In the genomic region with DNA sequence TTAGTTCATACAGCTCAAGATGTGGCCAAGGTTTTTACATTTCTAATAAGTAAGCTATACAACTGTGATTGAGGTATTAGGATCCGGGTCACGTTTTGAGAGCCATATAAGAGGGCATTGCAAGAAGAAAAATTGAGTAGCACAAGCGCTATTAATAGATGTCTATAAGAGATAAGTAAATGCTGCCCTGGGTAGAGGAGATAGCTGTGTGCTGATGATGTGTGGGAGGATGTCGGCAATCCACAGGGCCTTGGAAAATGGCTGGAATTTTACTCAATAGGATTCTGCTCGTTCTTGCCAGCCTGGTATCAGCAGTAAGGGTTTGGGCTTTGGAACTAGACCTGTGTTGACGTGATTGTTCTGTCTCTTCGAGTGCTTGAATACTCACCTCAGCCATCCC, we compare ENCODE assay signal across 1 cellular context.
TF ChIP-seq lines count a peak whose summit lies in the region.

No MANE protein-coding gene starts in this region.

TF ChIP-seq in K562, 482 proteins besides CTCF, POLR2A, EP300 and RAD21:
- TF ChIP-seq LEF1 (IDR thresholded peaks at IDR 0.05) (no peak), BMI1 (IDR thresholded peaks at IDR 0.05; ENCODE audit: low read length) (no peak), MAZ (CRISPR knock-in tag; conservative IDR thresholded peaks at IDR 0.05 in 1 of 2, IDR thresholded peaks at IDR 0.05 in 1 of 2) (no peak), TAF1 (IDR thresholded peaks at IDR 0.05; ENCODE audit: control insufficient read depth, extremely low read depth, insufficient read depth, low read length, severe bottlenecking) (no peak), ZNF436 (CRISPR knock-in tag; IDR thresholded peaks at IDR 0.05) (no peak), ZNF184 (CRISPR knock-in tag; IDR thresholded peaks at IDR 0.05) (no peak), SRSF3 (IDR thresholded peaks at IDR 0.05; ENCODE audit: insufficient read depth, low read length) (no peak), BHLHE40 (IDR thresholded peaks at IDR 0.05; ENCODE audit: low read length) (no peak), HCFC1 (IDR thresholded peaks at IDR 0.05; ENCODE audit: low read depth, low read length) (no peak), ZNF589 (CRISPR knock-in tag; IDR thresholded peaks at IDR 0.05; ENCODE audit: low read depth) (no peak), U2AF1 (optimal IDR thresholded peaks at IDR 0.05; ENCODE audit: low read depth, low read length) (no peak)
- TF ChIP-seq, protein P1, sequence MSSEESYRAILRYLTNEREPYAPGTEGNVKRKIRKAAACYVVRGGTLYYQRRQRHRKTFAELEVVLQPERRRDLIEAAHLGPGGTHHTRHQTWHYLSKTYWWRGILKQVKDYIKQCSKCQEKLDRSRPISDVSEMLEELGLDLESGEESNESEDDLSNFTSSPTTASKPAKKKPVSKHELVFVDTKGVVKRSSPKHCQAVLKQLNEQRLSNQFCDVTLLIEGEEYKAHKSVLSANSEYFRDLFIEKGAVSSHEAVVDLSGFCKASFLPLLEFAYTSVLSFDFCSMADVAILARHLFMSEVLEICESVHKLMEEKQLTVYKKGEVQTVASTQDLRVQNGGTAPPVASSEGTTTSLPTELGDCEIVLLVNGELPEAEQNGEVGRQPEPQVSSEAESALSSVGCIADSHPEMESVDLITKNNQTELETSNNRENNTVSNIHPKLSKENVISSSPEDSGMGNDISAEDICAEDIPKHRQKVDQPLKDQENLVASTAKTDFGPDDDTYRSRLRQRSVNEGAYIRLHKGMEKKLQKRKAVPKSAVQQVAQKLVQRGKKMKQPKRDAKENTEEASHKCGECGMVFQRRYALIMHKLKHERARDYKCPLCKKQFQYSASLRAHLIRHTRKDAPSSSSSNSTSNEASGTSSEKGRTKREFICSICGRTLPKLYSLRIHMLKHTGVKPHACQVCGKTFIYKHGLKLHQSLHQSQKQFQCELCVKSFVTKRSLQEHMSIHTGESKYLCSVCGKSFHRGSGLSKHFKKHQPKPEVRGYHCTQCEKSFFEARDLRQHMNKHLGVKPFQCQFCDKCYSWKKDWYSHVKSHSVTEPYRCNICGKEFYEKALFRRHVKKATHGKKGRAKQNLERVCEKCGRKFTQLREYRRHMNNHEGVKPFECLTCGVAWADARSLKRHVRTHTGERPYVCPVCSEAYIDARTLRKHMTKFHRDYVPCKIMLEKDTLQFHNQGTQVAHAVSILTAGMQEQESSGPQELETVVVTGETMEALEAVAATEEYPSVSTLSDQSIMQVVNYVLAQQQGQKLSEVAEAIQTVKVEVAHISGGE (CRISPR knock-in tag; IDR thresholded peaks at IDR 0.05) = no peak
- TF ChIP-seq, protein P2, sequence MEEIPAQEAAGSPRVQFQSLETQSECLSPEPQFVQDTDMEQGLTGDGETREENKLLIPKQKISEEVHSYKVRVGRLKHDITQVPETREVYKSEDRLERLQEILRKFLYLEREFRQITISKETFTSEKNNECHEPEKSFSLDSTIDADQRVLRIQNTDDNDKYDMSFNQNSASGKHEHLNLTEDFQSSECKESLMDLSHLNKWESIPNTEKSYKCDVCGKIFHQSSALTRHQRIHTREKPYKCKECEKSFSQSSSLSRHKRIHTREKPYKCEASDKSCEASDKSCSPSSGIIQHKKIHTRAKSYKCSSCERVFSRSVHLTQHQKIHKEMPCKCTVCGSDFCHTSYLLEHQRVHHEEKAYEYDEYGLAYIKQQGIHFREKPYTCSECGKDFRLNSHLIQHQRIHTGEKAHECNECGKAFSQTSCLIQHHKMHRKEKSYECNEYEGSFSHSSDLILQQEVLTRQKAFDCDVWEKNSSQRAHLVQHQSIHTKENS (CRISPR knock-in tag; IDR thresholded peaks at IDR 0.05) = no peak
- TF ChIP-seq, protein P3, sequence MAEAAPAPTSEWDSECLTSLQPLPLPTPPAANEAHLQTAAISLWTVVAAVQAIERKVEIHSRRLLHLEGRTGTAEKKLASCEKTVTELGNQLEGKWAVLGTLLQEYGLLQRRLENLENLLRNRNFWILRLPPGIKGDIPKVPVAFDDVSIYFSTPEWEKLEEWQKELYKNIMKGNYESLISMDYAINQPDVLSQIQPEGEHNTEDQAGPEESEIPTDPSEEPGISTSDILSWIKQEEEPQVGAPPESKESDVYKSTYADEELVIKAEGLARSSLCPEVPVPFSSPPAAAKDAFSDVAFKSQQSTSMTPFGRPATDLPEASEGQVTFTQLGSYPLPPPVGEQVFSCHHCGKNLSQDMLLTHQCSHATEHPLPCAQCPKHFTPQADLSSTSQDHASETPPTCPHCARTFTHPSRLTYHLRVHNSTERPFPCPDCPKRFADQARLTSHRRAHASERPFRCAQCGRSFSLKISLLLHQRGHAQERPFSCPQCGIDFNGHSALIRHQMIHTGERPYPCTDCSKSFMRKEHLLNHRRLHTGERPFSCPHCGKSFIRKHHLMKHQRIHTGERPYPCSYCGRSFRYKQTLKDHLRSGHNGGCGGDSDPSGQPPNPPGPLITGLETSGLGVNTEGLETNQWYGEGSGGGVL (CRISPR knock-in tag; IDR thresholded peaks at IDR 0.05) = no peak
TF ChIP-seq in K562: peak in this region for 0.
